ENCODE assay signal across 12 cellular contexts in genomic region chr6:170266061-170266825, GRCh38. TPM values are rescaled to one million over a fixed set of nuclear protein-coding genes. Genes with fewer than 3 reads are reported as not detected.
A peak's percentile ranks its signal among the peaks of the same experiment; 100 is the strongest.
DNase-seq lines count a peak whose midpoint lies in the region; ATAC-seq, FAIRE-seq and TF ChIP-seq lines count a peak whose summit lies in the region.
"Had no signal": no experiment of that assay in that cellular context is flagged by ENCODE, and none has a peak within 500 bp of the region (broad histone marks: within the 10 kb centered on the region; RNA-seq: fewer than 3 reads in every experiment).

No MANE protein-coding gene starts in this region.

- H3K27ac ChIP-seq in angular gyrus (ENCODE audit: low read depth, low read length) (peak overlapping the region; percentile 91), left lung (peak overlapping the region; percentile 18 to 55), small intestine (ENCODE audit: low read depth in 1 of 2, low read length in 1 of 2) (peak overlapping the region; percentile 2 to 84)

- FAIRE-seq in small intestine (lab: Jason Lieb, UNC) = no peak
- FAIRE-seq: G401.6 had no signal

- H3K4me1 ChIP-seq in left lung (peaks cover 7 to 15% of the 10 kb centered on the region in 2 donors), small intestine (ENCODE audit: control insufficient read depth in 2 of 2, insufficient read depth in 1 of 2, low read depth in 1 of 2, low read length in 1 of 2) (peaks cover 0 to 2% of the 10 kb centered on the region in 2 donors)

- H3K4me3 ChIP-seq in left lung (no peak overlapping the region), small intestine (ENCODE audit: low read depth in 1 of 2, low read length in 2 of 2) (no peak overlapping the region)

- ATAC-seq in left lung (peak; percentile 39), GM18519 (IDR thresholded peaks at IDR 0.05; ENCODE audit: low FRiP score, unreplicated experiment) (no peak)

- H3K27me3 ChIP-seq in left lung (peaks cover 0 to 16% of the 10 kb centered on the region in 2 donors), small intestine (ENCODE audit: control insufficient read depth in 2 of 2, insufficient read depth in 2 of 2, low read length in 2 of 2) (no peaks in the 10 kb centered on the region)

- H3K36me3 ChIP-seq in left lung (no peaks in the 10 kb centered on the region), small intestine (ENCODE audit: control insufficient read depth in 2 of 2, insufficient read depth in 2 of 2, low read length in 2 of 2) (no peaks in the 10 kb centered on the region)

- no peak for TF ChIP-seq CTCF in left lung (IDR thresholded peaks at IDR 0.05)

- DNase-seq in NCI-H524 treated with DMSO at 0.1 percent for 48 hours (lab: John Stamatoyannopoulos, UW) (peak; percentile 23), left lung (no peak), small intestine (peak; percentile 52)
- DNase-seq in activated CD4-positive, alpha-beta T cell treated with anti-CD3 and anti-CD28 coated beads for 48 hours = no peak
- no peak for DNase-seq in activated effector memory CD4-positive, alpha-beta T cell treated with Interleukin-2 at 50 U/mL for 16 hours
- DNase-seq: NCI-H2227 treated with DMSO at 0.1 percent for 48 hours; stimulated activated CD4-positive, alpha-beta T cell treated with anti-CD3 and anti-CD28 coated beads, Interleukin-12 subunit alpha, Interleukin-12 subunit beta, amount 100 ng/mL, for 4 hours had no signal

- H3K9me3 ChIP-seq in left lung = no peaks in the 10 kb centered on the region
- H3K9me3 ChIP-seq in small intestine (ENCODE audit: control insufficient read depth, low read depth) = no peaks in the 10 kb centered on the region

- intact Hi-C loops in left lung (cut with DNase I) = no loop called here

- 48 to 59% (median 53%) methylated on average over 18 of the region's 18 CpGs for WGBS in small intestine, 3 donors

RNA-seq across cellular contexts. Expression of gene DLL1, which starts 24.6 kb away (rescaled TPM):
- 10 to 100 TPM in 1 of 2 donors, 1 to 10 TPM in 1; 6.3 to 12.8 TPM for total RNA-seq in left lung
- polyA plus RNA-seq in small intestine = 10 to 100 TPM in 1 of 3 donors, 1 to 10 TPM in 1, under 1 TPM in 1; 0.81 to 16.5 (median 1.8) TPM
- total RNA-seq: activated T-helper 2 cell treated with anti-CD3 and anti-CD28 coated beads, Interferon-gamma antibody, Interleukin-2, Interleukin-4, amounts not matched to agents 10 μg/mL and 5 μg/mL and 100 μg/mL, durations not matched to agents 14 hours and 24 hours and 36 hours; T-helper 2 cell treated with Interferon-gamma antibody and Interleukin-4, amounts not matched to agents 100 ng/mL and 5 ng/mL, for 36 hours had no signal

RNA-seq across cellular contexts. Expression of gene FAM120B, which starts 40.3 kb away (rescaled TPM):
- total RNA-seq in left lung = 10 to 100 TPM; 26.6 to 27.8 TPM
- 10 to 100 TPM in 2 of 3 donors, 1 to 10 TPM in 1; 6.5 to 11.0 (median 10.2) TPM for polyA plus RNA-seq in small intestine

Comparison
In these comparisons a context has a peak if more than half of its experiments do, and no peak if none do; other contexts are left out.
1. DNase-seq: peak in NCI-H524 treated with DMSO at 0.1 percent for 48 hours (single experiment) and small intestine (single experiment); none in left lung (0 of 2), activated CD4-positive, alpha-beta T cell treated with anti-CD3 and anti-CD28 coated beads for 48 hours (single experiment) and activated effector memory CD4-positive, alpha-beta T cell treated with Interleukin-2 at 50 U/mL for 16 hours (single experiment).
2. H3K27ac ChIP-seq: peak in every context shown above with its lines; median percentile 91 in angular gyrus; 43 in small intestine; 36 in left lung.